In genomic region chr12:124387510-124387855, GRCh38 we compare ENCODE assay signal across 10 cellular contexts.
DNase-seq lines count a peak whose midpoint lies in the region; FAIRE-seq and TF ChIP-seq lines count a peak whose summit lies in the region.
"Had no signal": no experiment of that assay in that cellular context is flagged by ENCODE, and none has a peak within 500 bp of the region (broad histone marks: within the 10 kb centered on the region; RNA-seq: fewer than 3 reads in every experiment).

No MANE protein-coding gene starts in this region.

- DNase-seq in H54 (ENCODE audit: insufficient read length, low spot score) (no peak), brain microvascular endothelial cell (no peak), left kidney (ENCODE audit: low read depth, low spot score) (peak; percentile 57), pons (ENCODE audit: low spot score) (no peak), posterior vena cava (ENCODE audit: low spot score) (no peak), NCI-H1930 (lab: John Stamatoyannopoulos, UW) (no peak), GM10266 (ENCODE audit: extremely low spot score) (no peak)
- DNase-seq: activated CD4-positive, alpha-beta T cell treated with anti-CD3 and anti-CD28 coated beads, Interleukin-2, amount 50 U/mL, for 48 hours; Kasumi-1 had no signal

- intact Hi-C loops in posterior vena cava (cut with DNase I), result loop anchor here in 1 of 2 donors (10.0 kb wide), 1 partner anchor 297 kb away; no protein-coding TSS in a partner anchor

- H3K27me3 ChIP-seq in brain microvascular endothelial cell (replicated peaks), result no peaks in the 10 kb centered on the region
- H3K27me3 ChIP-seq in stomach smooth muscle (ENCODE audit: control insufficient read depth in 1 of 2, insufficient read depth in 2 of 2, low read length in 2 of 2), result no peaks in the 10 kb centered on the region

- no peaks in the 10 kb centered on the region for H3K9me3 ChIP-seq in stomach smooth muscle (ENCODE audit: control insufficient read depth in 2 of 2, low read length in 2 of 2)

- H3K9ac ChIP-seq in stomach smooth muscle (ENCODE audit: low read length in 2 of 2), result peak overlapping the region in 1 of 2 donors; percentile 61

- TF ChIP-seq POLR2A in H54 (IDR thresholded peaks at IDR 0.05; ENCODE audit: low read depth, low read length), result 0 out of 2 replicates have a peak, but pooled peaks have one; percentile 28

- peaks cover 70% of the 10 kb centered on the region for H3K4me1 ChIP-seq in stomach smooth muscle (ENCODE audit: control insufficient read depth, insufficient read depth, low read length)

- TF ChIP-seq CTCF in brain microvascular endothelial cell (IDR thresholded peaks at IDR 0.05; ENCODE audit: low read depth, low read length, missing control alignments) (no peak), GM10266 (IDR thresholded peaks at IDR 0.05; ENCODE audit: control insufficient read depth, insufficient read depth, low read depth, missing control alignments) (no peak)

- H3K36me3 ChIP-seq in brain microvascular endothelial cell (replicated peaks) (peaks cover 29% of the 10 kb centered on the region), stomach smooth muscle (ENCODE audit: control insufficient read depth in 2 of 2, insufficient read depth in 2 of 2, low read length in 2 of 2) (peaks cover 15 to 24% of the 10 kb centered on the region in 2 donors)

- H3K27ac ChIP-seq in brain microvascular endothelial cell (peak overlapping the region; percentile 86), stomach smooth muscle (ENCODE audit: low read length) (peak overlapping the region; percentile 24)

- FAIRE-seq in H54 (lab: Jason Lieb, UNC), result no peak

- H3K4me3 ChIP-seq in brain microvascular endothelial cell (ENCODE audit: low read depth, low read length), result peak overlapping the region; percentile 95
- peak overlapping the region in 1 of 2 donors; percentile 79 for H3K4me3 ChIP-seq in stomach smooth muscle (ENCODE audit: low read length in 2 of 2)

- in situ Hi-C loops in brain microvascular endothelial cell (cut with HindIII; ENCODE audit: low pct_ligation_motif_present, low sequenced_read_pairs), result loop anchor here (25.0 kb wide), 1 partner anchor 375 kb away; no protein-coding TSS in a partner anchor
